15 cellular contexts compared by ENCODE assay signal in genomic region chr2:104855174-104856085, GRCh38. TPM values are rescaled to one million over a fixed set of nuclear protein-coding genes. Genes with fewer than 3 reads are reported as not detected.
A peak's percentile ranks its signal among the peaks of the same experiment; 100 is the strongest.
DNase-seq lines count a peak whose midpoint lies in the region; ATAC-seq and TF ChIP-seq lines count a peak whose summit lies in the region.
"Had no signal": no experiment of that assay in that cellular context is flagged by ENCODE, and none has a peak within 500 bp of the region (broad histone marks: within the 10 kb centered on the region; RNA-seq: fewer than 3 reads in every experiment).

No MANE protein-coding gene starts in this region.

- H3K27me3 Mint-ChIP-seq in activated T-helper 17 cell treated with anti-CD3 and anti-CD28 coated beads, Interleukin-2, amount 50 U/mL, for 72 hours: peaks cover 74% of the 10 kb centered on the region

- no peak for TF ChIP-seq POLR2A in GM18505 (IDR thresholded peaks at IDR 0.05; ENCODE audit: borderline replicate concordance, extremely low read depth, insufficient read depth, insufficient read length)

- H3K9me3 Mint-ChIP-seq in activated T-helper 17 cell treated with anti-CD3 and anti-CD28 coated beads, Interleukin-2, amount 50 U/mL, for 72 hours: peaks cover 5% of the 10 kb centered on the region
- H3K9me3 Mint-ChIP-seq: type B pancreatic cell had no signal

- DNase-seq in NCI-H345 (lab: John Stamatoyannopoulos, UW) (peak; percentile 44), NCI-H345 treated with DMSO at 0.1 percent for 48 hours (lab: John Stamatoyannopoulos, UW; ENCODE audit: unreplicated experiment) (no peak), kidney tubule cell (ENCODE audit: low spot score) (peak; percentile 44), substantia nigra (lab: John Stamatoyannopoulos, UW) (peak in 1 of 49 donors; percentile 46), HPDE6-E6E7 (ENCODE audit: extremely low spot score) (no peak)
- DNase-seq: cortex of kidney; EL; naive thymus-derived CD4-positive, alpha-beta T cell; PC-9; T-helper 9 cell had no signal

- no peak for ATAC-seq in activated T-helper 17 cell treated with anti-CD3 and anti-CD28 coated beads, Interleukin-2, amount 50 U/mL, for 72 hours (replicated peaks)
- ATAC-seq in GM18505 (IDR thresholded peaks at IDR 0.05; ENCODE audit: unreplicated experiment): no peak
- no peak for ATAC-seq in GM21723 (IDR thresholded peaks at IDR 0.05; ENCODE audit: unreplicated experiment)
- ATAC-seq: naive thymus-derived CD4-positive, alpha-beta T cell had no signal

- H3K4me3 Mint-ChIP-seq in activated T-helper 17 cell treated with anti-CD3 and anti-CD28 coated beads, Interleukin-2, amount 50 U/mL, for 72 hours: peak overlapping the region; percentile 81

- peak overlapping the region; percentile 67 for H3K27ac ChIP-seq in substantia nigra (ENCODE audit: low read depth, low read length, poor library complexity, severe bottlenecking)
- H3K27ac ChIP-seq: PC-9 had no signal

- peaks cover 17% of the 10 kb centered on the region for H3K4me1 Mint-ChIP-seq in activated T-helper 17 cell treated with anti-CD3 and anti-CD28 coated beads, Interleukin-2, amount 50 U/mL, for 72 hours

- no peak overlapping the region for H3K27ac Mint-ChIP-seq in activated T-helper 17 cell treated with anti-CD3 and anti-CD28 coated beads, Interleukin-2, amount 50 U/mL, for 72 hours
- H3K27ac Mint-ChIP-seq: activated naive CD4-positive, alpha-beta T cell treated with anti-CD3 and anti-CD28 coated beads, Interleukin-2, amount 50 U/mL, for 24 hours had no signal

- peaks cover 31% of the 10 kb centered on the region for H3K36me3 Mint-ChIP-seq in activated T-helper 17 cell treated with anti-CD3 and anti-CD28 coated beads, Interleukin-2, amount 50 U/mL, for 72 hours (ENCODE audit: low read depth)

RNA-seq across cellular contexts. Expression of gene POU3F3, which starts 1.5 kb away (rescaled TPM):
- not detected for total RNA-seq in activated T-helper 17 cell treated with anti-CD3 and anti-CD28 coated beads, Interleukin-2, amount 50 U/mL, for 72 hours
- total RNA-seq: naive thymus-derived CD4-positive, alpha-beta T cell; PC-9 had no signal

Comparison
In these comparisons a context has a peak if more than half of its experiments do, and no peak if none do; other contexts are left out.
1. DNase-seq: peak in NCI-H345 (single experiment) and kidney tubule cell (single experiment); none in NCI-H345 treated with DMSO at 0.1 percent for 48 hours (single experiment) and HPDE6-E6E7 (single experiment).